20 cellular contexts compared by ENCODE assay signal in the genomic region with DNA sequence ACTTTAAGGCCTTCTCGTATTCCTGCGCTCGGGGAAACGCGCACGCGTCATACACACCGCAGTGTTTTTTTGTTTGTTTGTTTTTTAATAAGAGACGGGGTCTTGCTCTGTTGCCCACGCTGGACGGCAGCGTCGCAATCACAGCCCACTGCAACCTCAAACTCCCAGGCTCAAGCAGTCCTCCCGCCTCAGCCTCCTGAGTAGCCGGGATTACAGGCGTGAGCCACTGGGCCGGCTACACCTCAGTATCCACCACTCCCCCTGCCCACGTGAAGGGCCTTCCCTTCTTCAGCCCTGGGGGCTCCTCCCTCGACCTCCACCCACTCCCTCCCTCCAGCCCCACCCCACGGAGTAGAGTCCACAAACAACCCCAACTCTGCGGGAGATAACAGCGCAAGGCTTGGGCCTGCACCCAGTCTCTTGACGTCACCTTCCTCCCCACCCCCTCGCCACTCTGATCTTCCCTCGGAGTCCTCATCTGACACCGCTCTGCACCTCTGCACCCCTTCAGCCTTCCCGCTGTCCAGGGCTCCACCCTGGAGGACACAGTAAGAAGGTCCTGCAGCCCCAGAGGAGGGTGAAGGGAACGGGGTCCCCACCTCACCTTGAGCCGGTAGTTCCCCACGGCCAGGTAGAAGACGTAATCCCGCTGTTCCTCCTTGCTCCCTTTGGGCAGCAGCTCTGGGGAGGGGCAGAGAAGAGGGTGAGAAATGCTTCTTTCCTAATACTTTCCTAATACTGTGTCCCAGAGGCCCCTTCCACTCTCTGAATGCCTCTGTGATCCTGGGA. TPM values are rescaled to one million over a fixed set of nuclear protein-coding genes. Genes with fewer than 3 reads are reported as not detected.
DNase-seq lines count a peak whose midpoint lies in the region; ATAC-seq and TF ChIP-seq lines count a peak whose summit lies in the region.
"Had no signal": no experiment of that assay in that cellular context is flagged by ENCODE, and none has a peak within 500 bp of the region (broad histone marks: within the 10 kb centered on the region; RNA-seq: fewer than 3 reads in every experiment).

No MANE protein-coding gene starts in this region.

- no peaks in the 10 kb centered on the region for H3K27me3 Mint-ChIP-seq in neural crest cell (ENCODE audit: low read depth)
- no peaks in the 10 kb centered on the region for H3K27me3 Mint-ChIP-seq in activated T-cell treated with anti-CD3 and anti-CD28 coated beads, Interleukin-2, amount 50 U/mL, for 72 hours (ENCODE audit: low read depth)
- H3K27me3 Mint-ChIP-seq: naive thymus-derived CD4-positive, alpha-beta T cell had no signal

- no peak overlapping the region for H3K27ac Mint-ChIP-seq in neural crest cell (ENCODE audit: unreplicated experiment)
- H3K27ac Mint-ChIP-seq in activated T-cell treated with anti-CD3 and anti-CD28 coated beads, Interleukin-2, amount 50 U/mL, for 72 hours, result no peak overlapping the region

- H3K27ac ChIP-seq in left ventricle myocardium inferior (replicated peaks), result peak overlapping the region; percentile 87
- peak overlapping the region; percentile 43 to 93 for H3K27ac ChIP-seq in breast epithelium
- peak overlapping the region; percentile 81 to 85 for H3K27ac ChIP-seq in uterus

- TF ChIP-seq POLR2A in breast epithelium (IDR thresholded peaks at IDR 0.05), result no peak
- no peak for TF ChIP-seq POLR2A in uterus (IDR thresholded peaks at IDR 0.05)

- DNase-seq in left ventricle myocardium inferior (no peak), left ventricle myocardium superior (no peak), breast epithelium (ENCODE audit: low spot score in 2 of 2) (no peak), neural crest cell (ENCODE audit: low read depth, low spot score) (no peak), uterus (no peak), DMS53 treated with DMSO at 0.1 percent for 48 hours (lab: John Stamatoyannopoulos, UW; ENCODE audit: unreplicated experiment) (no peak)
- DNase-seq in activated effector memory CD4-positive, alpha-beta T cell treated with Interleukin-2 at 50 U/mL for 16 hours, result no peak
- no peak for DNase-seq in activated T-cell treated with anti-CD3 and anti-CD28 coated beads, Interleukin-2, amount 50 U/mL, for 72 hours
- DNase-seq: activated gamma-delta T cell treated with Interleukin-2 at 50 U/mL for 16 hours; MM.1S; naive thymus-derived CD4-positive, alpha-beta T cell; NCI-H1694 treated with DMSO at 0.1 percent for 48 hours; retina; RPMI8226; stimulated activated CD4-positive, alpha-beta T cell treated with anti-CD3 and anti-CD28 coated beads, Interleukin-15, amount 100 ng/mL, for 24 hours; stimulated activated naive CD8-positive, alpha-beta T cell treated with anti-CD3 and anti-CD28 coated beads, Interleukin-15, Interleukin-2, amounts not matched to agents 100 U/mL and 50 U/mL, for 24 hours; T-helper 1 cell had no signal

- TF ChIP-seq CTCF in left ventricle myocardium inferior (IDR thresholded peaks at IDR 0.05; ENCODE audit: borderline replicate concordance), result no peak
- no peak for TF ChIP-seq CTCF in breast epithelium (IDR thresholded peaks at IDR 0.05)
- TF ChIP-seq CTCF in neural crest cell (conservative IDR thresholded peaks at IDR 0.05), result no peak
- TF ChIP-seq CTCF in uterus (IDR thresholded peaks at IDR 0.05), result no peak

- no peaks in the 10 kb centered on the region for H3K9me3 Mint-ChIP-seq in neural crest cell
- no peaks in the 10 kb centered on the region for H3K9me3 Mint-ChIP-seq in activated T-cell treated with anti-CD3 and anti-CD28 coated beads, Interleukin-2, amount 50 U/mL, for 72 hours
- H3K9me3 Mint-ChIP-seq: naive thymus-derived CD4-positive, alpha-beta T cell had no signal

- H3K4me3 ChIP-seq in left ventricle myocardium inferior, result no peak overlapping the region
- H3K4me3 ChIP-seq in breast epithelium, result peak overlapping the region in 1 of 3 donors; percentile 10
- H3K4me3 ChIP-seq in uterus, result no peak overlapping the region
- H3K4me3 ChIP-seq: ascending aorta had no signal

- H3K36me3 Mint-ChIP-seq in neural crest cell (ENCODE audit: low read depth), result no peaks in the 10 kb centered on the region
- peaks cover 0 to 2% of the 10 kb centered on the region in 2 donors for H3K36me3 Mint-ChIP-seq in activated T-cell treated with anti-CD3 and anti-CD28 coated beads, Interleukin-2, amount 50 U/mL, for 72 hours (ENCODE audit: insufficient read depth in 2 of 2)

- no peak for ATAC-seq in left ventricle myocardium superior
- no peak for ATAC-seq in activated T-cell treated with anti-CD3 and anti-CD28 coated beads, Interleukin-2, amount 50 U/mL, for 72 hours (replicated peaks in 1 of 2)
- ATAC-seq: activated CD4-positive, CD25-positive, alpha-beta regulatory T cell treated with anti-CD3 and anti-CD28 coated beads, Interleukin-2, amount 50 U/mL, for 24 hours; naive thymus-derived CD4-positive, alpha-beta T cell; stimulated activated naive CD8-positive, alpha-beta T cell treated with anti-CD3 and anti-CD28 coated beads, Interleukin-15, Interleukin-2, amounts not matched to agents 100 U/mL and 50 U/mL, for 24 hours had no signal

- peaks cover 26% of the 10 kb centered on the region for H3K36me3 ChIP-seq in left ventricle myocardium inferior
- H3K36me3 ChIP-seq in breast epithelium, result no peaks in the 10 kb centered on the region
- no peaks in the 10 kb centered on the region for H3K36me3 ChIP-seq in uterus

- H3K4me3 Mint-ChIP-seq in neural crest cell, result peak overlapping the region; percentile 47
- H3K4me3 Mint-ChIP-seq in activated T-cell treated with anti-CD3 and anti-CD28 coated beads, Interleukin-2, amount 50 U/mL, for 72 hours, result no peak overlapping the region

- H3K27me3 ChIP-seq in left ventricle myocardium inferior (ENCODE audit: low read depth) (no peaks in the 10 kb centered on the region), breast epithelium (no peaks in the 10 kb centered on the region), uterus (no peaks in the 10 kb centered on the region)
- H3K27me3 ChIP-seq: ascending aorta had no signal

- H3K9me3 ChIP-seq in left ventricle myocardium inferior (replicated peaks) (no peaks in the 10 kb centered on the region), breast epithelium (no peaks in the 10 kb centered on the region), uterus (no peaks in the 10 kb centered on the region)
- H3K9me3 ChIP-seq: ascending aorta had no signal

- H3K4me1 ChIP-seq in left ventricle myocardium inferior (peaks cover 84% of the 10 kb centered on the region), breast epithelium (peaks cover 0 to 11% of the 10 kb centered on the region in 2 donors), uterus (peaks cover 9 to 11% of the 10 kb centered on the region in 2 donors)

- peaks cover 14% of the 10 kb centered on the region for H3K4me1 Mint-ChIP-seq in neural crest cell
- H3K4me1 Mint-ChIP-seq in activated T-cell treated with anti-CD3 and anti-CD28 coated beads, Interleukin-2, amount 50 U/mL, for 72 hours (ENCODE audit: low read depth), result peaks cover 20% of the 10 kb centered on the region

- intact Hi-C loops in left ventricle myocardium inferior (cut with micrococcal nuclease) (no loop called here), left ventricle myocardium superior (cut with micrococcal nuclease) (no loop called here), breast epithelium (cut with DNase I; ENCODE audit: low total_unique reads) (no loop called here), uterus (cut with DNase I; ENCODE audit: low total_unique reads) (no loop called here)

RNA-seq across cellular contexts. Expression of a gene that starts 2.8 kb away (rescaled TPM):
- total RNA-seq in left ventricle myocardium inferior (2.2 TPM), left ventricle myocardium superior (3.8 TPM), breast epithelium (10 to 100 TPM; 14.4 to 44.6 (median 17.1) TPM), neural crest cell (9.1 and 10.4 TPM in 2 replicates), uterus (10 to 100 TPM in 2 of 4 donors, 1 to 10 TPM in 2; 5.6 to 49.4 (median 16.7) TPM)
- 10 to 100 TPM; 27.8 to 28.7 TPM for total RNA-seq in activated T-cell treated with anti-CD3 and anti-CD28 coated beads, Interleukin-2, amount 50 U/mL, for 72 hours

RNA-seq across cellular contexts. Expression of a gene that starts 4.5 kb away (rescaled TPM):
- total RNA-seq in left ventricle myocardium inferior (322 TPM), left ventricle myocardium superior (326 TPM), breast epithelium (100 to 1,000 TPM; 252 to 432 (median 278) TPM), neural crest cell (104 and 106 TPM in 2 replicates), uterus (100 to 1,000 TPM; 129 to 251 (median 233) TPM)
- 10 to 100 TPM; 78.4 to 87.2 TPM for total RNA-seq in activated T-cell treated with anti-CD3 and anti-CD28 coated beads, Interleukin-2, amount 50 U/mL, for 72 hours

RNA-seq across cellular contexts. Expression of a gene that starts 22.5 kb away (rescaled TPM):
- 56.9 TPM for total RNA-seq in left ventricle myocardium inferior
- total RNA-seq in left ventricle myocardium superior, result 55.8 TPM
- 100 to 1,000 TPM in 1 of 3 donors, 10 to 100 TPM in 2; 80.2 to 107 (median 91.4) TPM for total RNA-seq in breast epithelium
- total RNA-seq in neural crest cell, result 53.3 and 53.7 TPM in 2 replicates
- total RNA-seq in uterus, result 10 to 100 TPM; 40.7 to 53.3 (median 52.0) TPM
- 10 to 100 TPM; 36.6 to 38.9 TPM for total RNA-seq in activated T-cell treated with anti-CD3 and anti-CD28 coated beads, Interleukin-2, amount 50 U/mL, for 72 hours

RNA-seq across cellular contexts. Expression of a gene that starts 23.0 kb away (rescaled TPM):
- total RNA-seq in left ventricle myocardium inferior (38.7 TPM), left ventricle myocardium superior (43.0 TPM), breast epithelium (10 to 100 TPM; 23.9 to 46.2 (median 43.2) TPM), neural crest cell (86.9 and 98.0 TPM in 2 replicates), uterus (10 to 100 TPM; 29.2 to 75.4 (median 34.1) TPM)
- total RNA-seq in activated T-cell treated with anti-CD3 and anti-CD28 coated beads, Interleukin-2, amount 50 U/mL, for 72 hours, result 10 to 100 TPM; 28.8 to 34.4 TPM

RNA-seq across cellular contexts. Expression of a gene that starts 39.6 kb away (rescaled TPM):
- total RNA-seq in left ventricle myocardium inferior, result not detected
- not detected for total RNA-seq in left ventricle myocardium superior
- total RNA-seq in breast epithelium, result 1 to 10 TPM in 1 of 3 donors, not detected in 2; 2.6 TPM
- not detected in 2 replicates for total RNA-seq in neural crest cell
- total RNA-seq in uterus, result not detected
- total RNA-seq in activated T-cell treated with anti-CD3 and anti-CD28 coated beads, Interleukin-2, amount 50 U/mL, for 72 hours, result not detected
- total RNA-seq: ascending aorta; lower leg skin; naive thymus-derived CD4-positive, alpha-beta T cell had no signal
